23 cellular contexts compared by ENCODE assay signal in the genomic region with DNA sequence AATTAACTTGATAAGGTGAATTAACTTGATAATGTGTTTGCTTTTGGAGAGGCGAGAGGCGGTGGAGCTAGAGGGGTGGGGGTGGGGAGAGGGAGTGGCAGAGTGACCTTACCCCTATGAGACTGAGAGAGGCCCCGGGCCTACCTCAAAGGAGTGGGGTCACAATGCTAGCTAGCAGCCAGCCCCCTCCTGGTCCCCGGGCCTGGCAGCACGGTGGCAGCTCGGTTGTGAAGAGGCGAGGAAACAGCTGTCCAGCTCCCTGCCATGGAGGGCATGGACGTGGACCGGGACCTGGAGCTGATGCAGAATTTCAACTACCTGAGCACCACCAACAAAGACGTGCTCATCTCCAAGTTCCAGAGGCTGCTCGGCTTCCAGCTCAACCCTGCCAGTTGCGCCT.
"Had no signal": no experiment of that assay in that cellular context is flagged by ENCODE, and none has a peak within 500 bp of the region (broad histone marks: within the 10 kb centered on the region; RNA-seq: fewer than 3 reads in every experiment).

No MANE protein-coding gene starts in this region.

- H3K4me1 ChIP-seq: esophagus squamous epithelium, foreskin keratinocyte, gastrocnemius medialis, gastroesophageal sphincter, heart left ventricle, heart right ventricle had no signal

- H3K27me3 ChIP-seq: colonic mucosa, dorsolateral prefrontal cortex, esophagus squamous epithelium, foreskin keratinocyte, gastrocnemius medialis, gastroesophageal sphincter, heart left ventricle, heart right ventricle had no signal

- H3K27ac ChIP-seq: colonic mucosa, coronary artery, dorsolateral prefrontal cortex, epithelial cell of prostate, esophagus squamous epithelium, foreskin keratinocyte, gastrocnemius medialis, gastroesophageal sphincter, heart left ventricle, heart right ventricle had no signal

- ATAC-seq: effector memory CD8-positive, alpha-beta T cell; esophagus mucosa; foreskin keratinocyte; gastrocnemius medialis; gastroesophageal sphincter; heart left ventricle; heart right ventricle had no signal

- H3K4me3 ChIP-seq: colonic mucosa, coronary artery, dorsolateral prefrontal cortex, esophagus squamous epithelium, gastrocnemius medialis, gastroesophageal sphincter, heart left ventricle, heart right ventricle had no signal

- H3K9me3 ChIP-seq: colonic mucosa, esophagus squamous epithelium, gastrocnemius medialis, gastroesophageal sphincter had no signal

- DNase-seq: colonic mucosa; cortex of kidney; dermis blood vessel endothelial cell; dorsolateral prefrontal cortex; effector CD4-positive, alpha-beta T cell; effector CD8-positive, alpha-beta T cell; effector memory CD4-positive, alpha-beta T cell; effector memory CD8-positive, alpha-beta T cell; endodermal cell; erythroblast; esophagus squamous epithelium; foreskin fibroblast; foreskin keratinocyte; foreskin melanocyte; gastrocnemius medialis; glutamatergic neuron; head of caudate nucleus; heart left ventricle; heart right ventricle had no signal

- H3K36me3 ChIP-seq: colonic mucosa, esophagus squamous epithelium, gastrocnemius medialis, gastroesophageal sphincter, heart left ventricle, heart right ventricle had no signal
